8 cellular contexts compared by ENCODE assay signal in genomic region chr14:34778744-34779143, GRCh38.
"Had no signal": no experiment of that assay in that cellular context is flagged by ENCODE, and none has a peak within 500 bp of the region (broad histone marks: within the 10 kb centered on the region; RNA-seq: fewer than 3 reads in every experiment).

No MANE protein-coding gene starts in this region.

- ATAC-seq: HCT116 had no signal

- H3K4me3 Mint-ChIP-seq: IgD-negative memory B cell had no signal

- H3K27me3 Mint-ChIP-seq: IgD-negative memory B cell had no signal

- H3K27ac ChIP-seq: GM23248 had no signal

- H3K27ac Mint-ChIP-seq: IgD-negative memory B cell had no signal

- H3K9me3 Mint-ChIP-seq: IgD-negative memory B cell had no signal

- FAIRE-seq: HTR-8/SVneo had no signal

- H3K4me3 ChIP-seq: GM23248, HAP-1 had no signal

- H2AFZ ChIP-seq: GM23248 had no signal

- H3K9ac ChIP-seq: GM23248 had no signal

- H3K4me1 ChIP-seq: HAP-1 had no signal

- DNase-seq: GM23248, GOT3, H7, KG1 had no signal

- H3K9me3 ChIP-seq: HAP-1 had no signal
